In genomic region chrX:40931921-40932320, GRCh38 we compare ENCODE assay signal across 11 cellular contexts.
DNase-seq lines count a peak whose midpoint lies in the region; ATAC-seq and TF ChIP-seq lines count a peak whose summit lies in the region.
"Had no signal": no experiment of that assay in that cellular context is flagged by ENCODE, and none has a peak within 500 bp of the region (broad histone marks: within the 10 kb centered on the region; RNA-seq: fewer than 3 reads in every experiment).

No MANE protein-coding gene starts in this region.

- TF ChIP-seq EP300 in transverse colon (IDR thresholded peaks at IDR 0.05; ENCODE audit: low read depth) = no peak

- H3K27ac ChIP-seq in transverse colon = no peak overlapping the region

- in situ Hi-C loops in transverse colon (cut with MboI; ENCODE audit: low pct_ligation_motif_present in 1 of 4, low pct_unique_long_range_greater_than_20kb in 1 of 4, low sequenced_read_pairs in 3 of 4) = no loop called here

- no peaks in the 10 kb centered on the region for H3K27me3 Mint-ChIP-seq in T-helper 2 cell treated with Interferon-gamma antibody and Interleukin-4, amounts not matched to agents 5 μg/mL and 100 μg/mL, for 36 hours (ENCODE audit: low read depth)
- H3K27me3 Mint-ChIP-seq in dendritic cell treated with granulocyte-macrophage colony-stimulating factor and Interleukin-4, amounts not matched to agents 40 ng/mL and 50 ng/mL, for 4 days = no peaks in the 10 kb centered on the region
- no peaks in the 10 kb centered on the region for H3K27me3 Mint-ChIP-seq in nephron (ENCODE audit: low read depth)

- TF ChIP-seq POLR2A in transverse colon (IDR thresholded peaks at IDR 0.05) = no peak

- H3K4me3 Mint-ChIP-seq in T-helper 2 cell treated with Interferon-gamma antibody and Interleukin-4, amounts not matched to agents 5 μg/mL and 100 μg/mL, for 36 hours = peak overlapping the region; percentile 11
- no peak overlapping the region for H3K4me3 Mint-ChIP-seq in dendritic cell treated with granulocyte-macrophage colony-stimulating factor and Interleukin-4, amounts not matched to agents 40 ng/mL and 50 ng/mL, for 4 days
- peak overlapping the region in 1 of 3 experiments; percentile 5 for H3K4me3 Mint-ChIP-seq in nephron

- H3K36me3 Mint-ChIP-seq in T-helper 2 cell treated with Interferon-gamma antibody and Interleukin-4, amounts not matched to agents 5 μg/mL and 100 μg/mL, for 36 hours (ENCODE audit: low read depth) = no peaks in the 10 kb centered on the region
- H3K36me3 Mint-ChIP-seq in dendritic cell treated with granulocyte-macrophage colony-stimulating factor and Interleukin-4, amounts not matched to agents 40 ng/mL and 50 ng/mL, for 4 days (ENCODE audit: low read depth) = no peaks in the 10 kb centered on the region
- H3K36me3 Mint-ChIP-seq in nephron (ENCODE audit: low read depth) = no peaks in the 10 kb centered on the region

- H3K4me1 Mint-ChIP-seq in T-helper 2 cell treated with Interferon-gamma antibody and Interleukin-4, amounts not matched to agents 5 μg/mL and 100 μg/mL, for 36 hours (ENCODE audit: low read depth) = peaks cover 15% of the 10 kb centered on the region
- H3K4me1 Mint-ChIP-seq in dendritic cell treated with granulocyte-macrophage colony-stimulating factor and Interleukin-4, amounts not matched to agents 40 ng/mL and 50 ng/mL, for 4 days (ENCODE audit: low read depth) = peaks cover 35% of the 10 kb centered on the region
- peaks cover 37% of the 10 kb centered on the region for H3K4me1 Mint-ChIP-seq in nephron

- H3K4me3 ChIP-seq in transverse colon = no peak overlapping the region
- H3K4me3 ChIP-seq: SJSA1 had no signal

- intact Hi-C loops in dendritic cell treated with granulocyte-macrophage colony-stimulating factor and Interleukin-4, amounts not matched to agents 40 ng/mL and 50 ng/mL, for 4 days (cut with micrococcal nuclease) = loop anchor here (10.0 kb wide), 1 partner anchor 153 kb away; the partner anchor contains the start of gene USP9X
- intact Hi-C loops in transverse colon (cut with DNase I; ENCODE audit: low total_unique reads) = no loop called here

- H3K4me1 ChIP-seq in transverse colon = peaks cover 0 to 9% (median 0%) of the 10 kb centered on the region in 4 donors

- WGBS in transverse colon (ENCODE audit: low coverage in 1 of 2), 2 donors = 89% methylated on average over 2 of the region's 2 CpGs; no CpG with 5 or more reads in 1 of the 2 donors

- no peak overlapping the region for H3K27ac Mint-ChIP-seq in T-helper 2 cell treated with Interferon-gamma antibody and Interleukin-4, amounts not matched to agents 5 μg/mL and 100 μg/mL, for 36 hours
- peak overlapping the region; percentile 97 for H3K27ac Mint-ChIP-seq in dendritic cell treated with granulocyte-macrophage colony-stimulating factor and Interleukin-4, amounts not matched to agents 40 ng/mL and 50 ng/mL, for 4 days
- H3K27ac Mint-ChIP-seq in nephron = peak overlapping the region; percentile 74 to 83 (median 80)

- H3K9me3 Mint-ChIP-seq in T-helper 2 cell treated with Interferon-gamma antibody and Interleukin-4, amounts not matched to agents 5 μg/mL and 100 μg/mL, for 36 hours = peaks cover 15% of the 10 kb centered on the region
- H3K9me3 Mint-ChIP-seq in dendritic cell treated with granulocyte-macrophage colony-stimulating factor and Interleukin-4, amounts not matched to agents 40 ng/mL and 50 ng/mL, for 4 days = peaks cover 16% of the 10 kb centered on the region
- peaks cover 40% of the 10 kb centered on the region for H3K9me3 Mint-ChIP-seq in nephron

- no peak for TF ChIP-seq CTCF in nephron (IDR thresholded peaks at IDR 0.05; ENCODE audit: unreplicated experiment in 3 of 3)
- TF ChIP-seq CTCF in transverse colon (IDR thresholded peaks at IDR 0.05) = no peak

- no peak for DNase-seq in T-helper 2 cell treated with Interferon-gamma antibody and Interleukin-4, amounts not matched to agents 5 μg/mL and 100 μg/mL, for 36 hours (ENCODE audit: low spot score)
- no peak for DNase-seq in T-helper 2 cell
- peak; percentile 43 for DNase-seq in LHCN-M2 (ENCODE audit: low read depth)
- no peak for DNase-seq in transverse colon
- DNase-seq: GF-D8, NCI-H226 had no signal

- ATAC-seq in HG02642 (IDR thresholded peaks at IDR 0.05; ENCODE audit: poor library complexity, unreplicated experiment) (no peak), GM18873 (IDR thresholded peaks at IDR 0.05; ENCODE audit: low FRiP score, unreplicated experiment) (no peak)

- no peaks in the 10 kb centered on the region for H3K9me3 ChIP-seq in transverse colon
- H3K9me3 ChIP-seq: SJSA1 had no signal

- no peaks in the 10 kb centered on the region for H3K27me3 ChIP-seq in transverse colon
- H3K27me3 ChIP-seq: SJSA1 had no signal

- no peaks in the 10 kb centered on the region for H3K36me3 ChIP-seq in transverse colon
- H3K36me3 ChIP-seq: SJSA1 had no signal
